In the genomic region with DNA sequence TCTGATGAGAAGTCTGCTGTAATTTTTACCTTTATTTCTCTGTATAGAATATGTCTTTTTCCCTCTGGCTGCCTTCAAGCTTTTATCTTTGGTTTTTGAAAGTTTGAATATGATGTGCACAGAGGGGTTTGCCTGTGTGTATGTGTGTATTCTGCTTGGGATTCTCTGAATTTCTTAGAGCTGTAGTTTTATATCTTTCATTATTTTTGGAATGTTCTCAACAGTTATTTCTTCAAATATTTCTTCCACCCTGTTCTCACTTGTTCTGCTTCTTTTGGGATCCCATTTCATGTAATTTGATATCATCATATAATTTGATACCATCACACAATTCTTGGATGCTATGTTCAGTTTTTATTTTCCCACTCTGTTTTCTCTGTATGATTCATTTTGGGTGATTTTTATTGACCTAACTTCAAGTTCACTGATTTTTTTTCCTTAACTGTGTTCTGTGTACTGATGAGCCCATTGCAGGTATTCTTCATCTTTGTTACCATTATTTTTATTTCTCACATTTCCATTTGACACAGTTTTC, we compare ENCODE assay signal across 25 cellular contexts. TPM values are rescaled to one million over a fixed set of nuclear protein-coding genes. Genes with fewer than 3 reads are reported as not detected.
DNase-seq lines count a peak whose midpoint lies in the region; ATAC-seq, FAIRE-seq and TF ChIP-seq lines count a peak whose summit lies in the region.
"Had no signal": no experiment of that assay in that cellular context is flagged by ENCODE, and none has a peak within 500 bp of the region (broad histone marks: within the 10 kb centered on the region; RNA-seq: fewer than 3 reads in every experiment).

No MANE protein-coding gene starts in this region.

- H3K23ac ChIP-seq in trophoblast cell (ENCODE audit: low read length) = no peak overlapping the region

- no peak for ATAC-seq in HG03565 (IDR thresholded peaks at IDR 0.05; ENCODE audit: unreplicated experiment)
- ATAC-seq: activated naive CD4-positive, alpha-beta T cell treated with anti-CD3 and anti-CD28 coated beads, Interleukin-2, amount 50 U/mL, for 72 hours; sciatic nerve had no signal

- H4K20me1 ChIP-seq in fibroblast of lung (ENCODE audit: control insufficient read depth, extremely low read depth, insufficient read depth, low read length) = no peaks in the 10 kb centered on the region

- H2BK120ac ChIP-seq in trophoblast cell (ENCODE audit: insufficient read depth, low read length, poor library complexity) = no peak overlapping the region

- DNase-seq in GM18507 (ENCODE audit: extremely low spot score, insufficient read length, low read depth) = no peak
- DNase-seq in fibroblast of lung (ENCODE audit: low read depth in 2 of 2) = peak; percentile 14 to 50
- DNase-seq in trophoblast cell = no peak
- DNase-seq in NCI-H1436 (lab: John Stamatoyannopoulos, UW) = no peak
- DNase-seq in T-helper 1 cell = no peak
- DNase-seq: activated CD4-positive, alpha-beta T cell treated with anti-CD3 and anti-CD28 coated beads, Interleukin-2, amount 50 U/mL, for 48 hours; activated CD8-positive, alpha-beta memory T cell treated with anti-CD3 and anti-CD28 coated beads, Interleukin-2, amount 50 U/mL, for 4 hours; aorta; DMS 273 treated with DMSO at 0.1 percent for 48 hours; EL; erythroblast; H7; MV-4-11; NCI-H1436 treated with DMSO at 0.1 percent for 48 hours; NCI-H82; stimulated activated CD4-positive, alpha-beta T cell treated with anti-CD3 and anti-CD28 coated beads, Interleukin-4, amount 100 ng/mL, for 4 hours; upper lobe of left lung had no signal

- H3K4me1 ChIP-seq in ACC112 (ENCODE audit: control insufficient read depth, insufficient read depth, low read length, unreplicated experiment) (peaks cover 9% of the 10 kb centered on the region), fibroblast of lung (ENCODE audit: control insufficient read depth, extremely low read depth, insufficient read depth, low read length) (peaks cover 2% of the 10 kb centered on the region), trophoblast cell (ENCODE audit: control insufficient read depth in 1 of 2, insufficient read depth in 2 of 2, low read length in 2 of 2) (peaks cover 0 to 3% of the 10 kb centered on the region in 2 experiments)

- no peak overlapping the region for H3K9ac ChIP-seq in fibroblast of lung (ENCODE audit: insufficient read depth, low read length)
- no peak overlapping the region for H3K9ac ChIP-seq in trophoblast cell (ENCODE audit: low read length)

- FAIRE-seq in GM18507 (lab: Jason Lieb, UNC) = peak; percentile 18
- FAIRE-seq: frontal cortex had no signal

- no peak overlapping the region for H3K4ac ChIP-seq in trophoblast cell (ENCODE audit: low read depth, low read length)

- H3K9me3 ChIP-seq in fibroblast of lung (ENCODE audit: control insufficient read depth, insufficient read depth, low read depth, low read length) = no peaks in the 10 kb centered on the region
- no peaks in the 10 kb centered on the region for H3K9me3 ChIP-seq in trophoblast cell (ENCODE audit: insufficient read depth, low read depth, low read length)
- H3K9me3 ChIP-seq: prostate gland, upper lobe of left lung had no signal

- no peak overlapping the region for H4K91ac ChIP-seq in trophoblast cell (ENCODE audit: low read depth, low read length)

- no peak overlapping the region for H3K14ac ChIP-seq in trophoblast cell (ENCODE audit: low read length)

- H3K36me3 ChIP-seq in ACC112 (ENCODE audit: insufficient read depth, low read length) (peaks cover 5% of the 10 kb centered on the region), fibroblast of lung (ENCODE audit: control insufficient read depth, insufficient read depth, low read length) (no peaks in the 10 kb centered on the region), trophoblast cell (ENCODE audit: control insufficient read depth in 1 of 2, insufficient read depth in 2 of 2, low read length in 2 of 2) (no peaks in the 10 kb centered on the region)
- H3K36me3 ChIP-seq: prostate gland had no signal

- peak overlapping the region; percentile 34 for H3K27ac ChIP-seq in ACC112 (ENCODE audit: low read depth, low read length)
- 0 out of 2 replicates have a peak overlapping the region, but pooled peaks have one; percentile 7 for H3K27ac ChIP-seq in VCaP
- no peak overlapping the region for H3K27ac ChIP-seq in fibroblast of lung (ENCODE audit: insufficient read depth, low read length)
- no peak overlapping the region for H3K27ac ChIP-seq in trophoblast cell (ENCODE audit: low read depth, low read length)
- H3K27ac ChIP-seq: HL-60, prostate gland, upper lobe of left lung had no signal

- H4K12ac ChIP-seq in trophoblast cell (ENCODE audit: low read depth, low read length) = no peak overlapping the region

- no peak overlapping the region for H3K18ac ChIP-seq in trophoblast cell (ENCODE audit: low read length)

- no peaks in the 10 kb centered on the region for H3K79me1 ChIP-seq in trophoblast cell (ENCODE audit: low read length)

- no peak for TF ChIP-seq CTCF in VCaP (conservative IDR thresholded peaks at IDR 0.05)
- no peak for TF ChIP-seq CTCF in fibroblast of lung (conservative IDR thresholded peaks at IDR 0.05 in 1 of 2, IDR thresholded peaks at IDR 0.05 in 1 of 2; ENCODE audit: low read depth in 1 of 2, low read length in 2 of 2)

- H3K27me3 ChIP-seq in ACC112 (ENCODE audit: insufficient read depth, low read length) = no peaks in the 10 kb centered on the region
- no peaks in the 10 kb centered on the region for H3K27me3 ChIP-seq in fibroblast of lung (ENCODE audit: control insufficient read depth, insufficient read depth, low read length)
- H3K27me3 ChIP-seq in trophoblast cell (ENCODE audit: insufficient read depth, low read length) = no peaks in the 10 kb centered on the region
- H3K27me3 ChIP-seq: upper lobe of left lung had no signal

- peaks cover 85% of the 10 kb centered on the region for H3K79me2 ChIP-seq in ACC112 (ENCODE audit: control insufficient read depth, insufficient read depth, low read length, unreplicated experiment)
- H3K79me2 ChIP-seq in fibroblast of lung (ENCODE audit: control insufficient read depth, insufficient read depth, low read length) = peaks cover 74% of the 10 kb centered on the region
- H3K79me2 ChIP-seq in trophoblast cell (ENCODE audit: control insufficient read depth, insufficient read depth, low read length, poor library complexity) = peaks cover 3% of the 10 kb centered on the region

- H2AFZ ChIP-seq in ACC112 (ENCODE audit: low read length, unreplicated experiment) (no peak overlapping the region), fibroblast of lung (ENCODE audit: low read length) (no peak overlapping the region), trophoblast cell (ENCODE audit: insufficient read depth, low read length, poor library complexity) (no peak overlapping the region)

- no peak overlapping the region for H4K8ac ChIP-seq in trophoblast cell (ENCODE audit: low read depth, low read length)

- H2BK5ac ChIP-seq in trophoblast cell (ENCODE audit: low read depth, low read length, poor library complexity) = no peak overlapping the region

- no peak overlapping the region for H2BK12ac ChIP-seq in trophoblast cell (ENCODE audit: low read length)

- H3K4me3 ChIP-seq in ACC112 (ENCODE audit: low read depth, low read length) (no peak overlapping the region), fibroblast of lung (replicated peaks in 1 of 4; ENCODE audit: control extremely low read depth in 1 of 4, insufficient read depth in 1 of 4, low read depth in 3 of 4, low read length in 4 of 4) (no peak overlapping the region), trophoblast cell (ENCODE audit: low read depth, low read length) (no peak overlapping the region)
- H3K4me3 ChIP-seq: prostate gland, upper lobe of left lung had no signal

- H2AK5ac ChIP-seq in trophoblast cell (ENCODE audit: low read length) = no peak overlapping the region

- H3K4me2 ChIP-seq in fibroblast of lung (ENCODE audit: extremely low read depth, insufficient read depth, low read length) (no peak overlapping the region), trophoblast cell (ENCODE audit: low read length) (no peak overlapping the region)

RNA-seq across cellular contexts. Expression of a gene that starts 7.5 kb away (rescaled TPM):
- total RNA-seq in fibroblast of lung = 32.4 and 37.5 TPM in 2 replicates
- 19.3 and 24.0 TPM in 2 replicates for polyA plus RNA-seq in fibroblast of lung
- polyA plus RNA-seq in fibroblast of lung (2012) = 14.4 and 15.2 TPM in 2 replicates
- 3.2 and 13.7 TPM in 2 replicates for polyA minus RNA-seq in fibroblast of lung (ENCODE audit: low replicate concordance)
- 50.5 and 57.4 TPM in 2 replicates for polyA plus RNA-seq in trophoblast cell (2013)

RNA-seq across cellular contexts. Expression of a gene that starts 54.1 kb away (rescaled TPM):
- 16.2 and 27.6 TPM in 2 replicates for total RNA-seq in fibroblast of lung
- 14.5 and 18.6 TPM in 2 replicates for polyA plus RNA-seq in fibroblast of lung
- polyA plus RNA-seq in fibroblast of lung (2012) = 9.7 and 13.4 TPM in 2 replicates
- polyA minus RNA-seq in fibroblast of lung (ENCODE audit: low replicate concordance) = 17.9 and 30.6 TPM in 2 replicates
- polyA plus RNA-seq in trophoblast cell (2013) = 8.9 and 9.3 TPM in 2 replicates

Comparison
In these comparisons a context has a peak if more than half of its experiments do, and no peak if none do; other contexts are left out.
1. H3K27ac ChIP-seq: peak in ACC112 (single experiment) and VCaP (single experiment); none in fibroblast of lung (single experiment) and trophoblast cell (single experiment).
2. DNase-seq: peak in fibroblast of lung (2 of 2); none in GM18507 (single experiment), trophoblast cell (0 of 2), NCI-H1436 (single experiment) and T-helper 1 cell (0 of 5).